In genomic region chr12:57133916-57134315, GRCh38 we compare ENCODE assay signal across 13 cellular contexts. TPM values are rescaled to one million over a fixed set of nuclear protein-coding genes. Genes with fewer than 3 reads are reported as not detected.
DNase-seq lines count a peak whose midpoint lies in the region; ATAC-seq and TF ChIP-seq lines count a peak whose summit lies in the region.
"Had no signal": no experiment of that assay in that cellular context is flagged by ENCODE, and none has a peak within 500 bp of the region (broad histone marks: within the 10 kb centered on the region; RNA-seq: fewer than 3 reads in every experiment).

No MANE protein-coding gene starts in this region.

- peak overlapping the region; percentile 91 for H3K9ac ChIP-seq in adipocyte (ENCODE audit: low read length)

- H3K27me3 ChIP-seq in adipocyte (replicated peaks; ENCODE audit: control insufficient read depth, insufficient read depth, low read length) (no peaks in the 10 kb centered on the region), heart left ventricle (no peaks in the 10 kb centered on the region), osteoblast (ENCODE audit: insufficient read depth, low read length) (no peaks in the 10 kb centered on the region)
- H3K27me3 ChIP-seq: brain microvascular endothelial cell, MG63 had no signal

- H3K9me3 ChIP-seq in adipocyte (ENCODE audit: control insufficient read depth, low read length), result no peaks in the 10 kb centered on the region
- no peaks in the 10 kb centered on the region for H3K9me3 ChIP-seq in heart left ventricle
- H3K9me3 ChIP-seq in osteoblast (ENCODE audit: low read depth, low read length), result no peaks in the 10 kb centered on the region
- H3K9me3 ChIP-seq: MG63 had no signal

- H3K9me3 Mint-ChIP-seq in activated CD8-positive, alpha-beta T cell treated with anti-CD3 and anti-CD28 coated beads, Interleukin-2, amount 10 ng/mL, durations not matched to agents 7 days and 5 days (ENCODE audit: insufficient read depth), result no peaks in the 10 kb centered on the region

- H3K4me3 ChIP-seq in adipocyte (ENCODE audit: low read length) (peak overlapping the region; percentile 77), heart left ventricle (peak overlapping the region in 6 of 12 donors; percentile 3 to 94 (median 70)), osteoblast (ENCODE audit: insufficient read depth, low read length) (peak overlapping the region; percentile 39), urinary bladder (ENCODE audit: low read depth, low read length) (no peak overlapping the region)

- WGBS in heart left ventricle, 4 donors, result 29 to 40% (median 33%) methylated on average over 3 to 6 of the region's 6 CpGs
- 44% methylated on average over 6 of the region's 6 CpGs for WGBS in urinary bladder

- H3K4me1 Mint-ChIP-seq in activated CD8-positive, alpha-beta T cell treated with anti-CD3 and anti-CD28 coated beads, Interleukin-2, amount 10 ng/mL, durations not matched to agents 7 days and 5 days (ENCODE audit: low read depth), result peaks cover 2% of the 10 kb centered on the region

- no peak overlapping the region for H3K27ac Mint-ChIP-seq in activated CD8-positive, alpha-beta T cell treated with anti-CD3 and anti-CD28 coated beads, Interleukin-2, amount 10 ng/mL, durations not matched to agents 7 days and 5 days

- POLR2A ChIA-PET in activated CD8-positive, alpha-beta T cell treated with anti-CD3 and anti-CD28 coated beads, Interleukin-2, amount 10 ng/mL, durations not matched to agents 7 days and 5 days (lab: Charles Lee), result no interaction called here

- no peak overlapping the region for H2AFZ ChIP-seq in osteoblast (ENCODE audit: low read length)

- H3K27ac ChIP-seq in heart left ventricle (peak overlapping the region; percentile 65 to 100 (median 94)), osteoblast (ENCODE audit: low read depth, low read length) (peak overlapping the region; percentile 64), urinary bladder (ENCODE audit: low read depth) (peak overlapping the region; percentile 4)

- intact Hi-C loops in heart left ventricle (cut with DNase I), result loop anchor here in 2 of 10 donors (2.0 kb wide), 1 partner anchor 15 kb away; no protein-coding TSS in a partner anchor

- H3K36me3 Mint-ChIP-seq in activated CD8-positive, alpha-beta T cell treated with anti-CD3 and anti-CD28 coated beads, Interleukin-2, amount 10 ng/mL, durations not matched to agents 7 days and 5 days (ENCODE audit: low read depth), result no peaks in the 10 kb centered on the region

- no peak overlapping the region for H3K4me3 Mint-ChIP-seq in activated CD8-positive, alpha-beta T cell treated with anti-CD3 and anti-CD28 coated beads, Interleukin-2, amount 10 ng/mL, durations not matched to agents 7 days and 5 days

- CTCF ChIA-PET in activated CD8-positive, alpha-beta T cell treated with anti-CD3 and anti-CD28 coated beads, Interleukin-2, amount 10 ng/mL, durations not matched to agents 7 days and 5 days (lab: Charles Lee), result interaction anchor here (1.7 kb wide), 1 partner anchor 49 kb away, joined by 4 read pairs; no protein-coding TSS in a partner anchor

- TF ChIP-seq CTCF in heart left ventricle (IDR thresholded peaks at IDR 0.05), result no peak
- no peak for TF ChIP-seq CTCF in osteoblast (IDR thresholded peaks at IDR 0.05; ENCODE audit: extremely low read depth, low read depth, low read length)

- ATAC-seq in heart left ventricle, result peak; percentile 22 to 62 (median 40)
- ATAC-seq in HG03097 (IDR thresholded peaks at IDR 0.05; ENCODE audit: low FRiP score, unreplicated experiment), result no peak
- no peak for ATAC-seq in activated CD8-positive, alpha-beta T cell treated with anti-CD3 and anti-CD28 coated beads, Interleukin-2, amount 10 ng/mL, durations not matched to agents 7 days and 5 days

- peaks cover 97% of the 10 kb centered on the region for H3K79me2 ChIP-seq in osteoblast (ENCODE audit: insufficient read depth, low read length)

- H3K4me1 ChIP-seq in adipocyte (ENCODE audit: control insufficient read depth, insufficient read depth, low read length) (peaks cover 78% of the 10 kb centered on the region), heart left ventricle (peaks cover 17 to 94% (median 80%) of the 10 kb centered on the region in 12 donors), osteoblast (ENCODE audit: insufficient read depth, low read length) (peaks cover 83% of the 10 kb centered on the region), urinary bladder (ENCODE audit: insufficient read depth) (no peaks in the 10 kb centered on the region)

- H3K4me2 ChIP-seq in osteoblast (ENCODE audit: insufficient read depth, low read length), result peak overlapping the region; percentile 89

- no peak for TF ChIP-seq POLR2A in heart left ventricle (IDR thresholded peaks at IDR 0.05)

- H4K20me1 ChIP-seq in osteoblast (ENCODE audit: insufficient read depth, low read length), result peaks cover 51% of the 10 kb centered on the region

- H3K27me3 Mint-ChIP-seq in activated CD8-positive, alpha-beta T cell treated with anti-CD3 and anti-CD28 coated beads, Interleukin-2, amount 10 ng/mL, durations not matched to agents 7 days and 5 days (ENCODE audit: low read depth), result peaks cover 31% of the 10 kb centered on the region

- peak; percentile 38 for DNase-seq in adipocyte (ENCODE audit: low read depth)
- DNase-seq in heart left ventricle, result peak in 4 of 5 donors; percentile 42 to 85 (median 67)
- DNase-seq in osteoblast (ENCODE audit: insufficient read length, low spot score, missing footprints), result no peak
- no peak for DNase-seq in AG08396 (ENCODE audit: low spot score)
- DNase-seq in activated CD8-positive, alpha-beta T cell treated with anti-CD3 and anti-CD28 coated beads, Interleukin-2, amount 10 ng/mL, durations not matched to agents 7 days and 5 days, result no peak
- DNase-seq: MG63; NCI-H510A; stimulated activated CD4-positive, alpha-beta T cell treated with anti-CD3 and anti-CD28 coated beads, Interleukin-2, amount 100 ng/mL, for 48 hours had no signal

- H3K36me3 ChIP-seq in adipocyte (ENCODE audit: control insufficient read depth, insufficient read depth, low read length, severe bottlenecking) (peaks cover 31% of the 10 kb centered on the region), heart left ventricle (peaks cover 0 to 14% (median 0%) of the 10 kb centered on the region in 9 donors), osteoblast (ENCODE audit: insufficient read depth, low read length) (peaks cover 19% of the 10 kb centered on the region), urinary bladder (ENCODE audit: insufficient read depth) (no peaks in the 10 kb centered on the region)

RNA-seq across cellular contexts. Expression of gene LRP1, which starts 5.6 kb away (rescaled TPM):
- total RNA-seq in heart left ventricle, result 100 to 1,000 TPM in 4 of 9 donors, 10 to 100 TPM in 5; 51.5 to 316 (median 71.1) TPM
- 10 to 100 TPM; 23.0 to 31.5 TPM for polyA plus RNA-seq in heart left ventricle
- total RNA-seq in osteoblast, result 744 and 789 TPM in 2 replicates
- total RNA-seq in urinary bladder, result 146 TPM
- polyA plus RNA-seq in urinary bladder, result 141 TPM
- under 1 TPM; 0.39 to 0.40 TPM for total RNA-seq in activated CD8-positive, alpha-beta T cell treated with anti-CD3 and anti-CD28 coated beads, Interleukin-2, amount 10 ng/mL, durations not matched to agents 7 days and 5 days

RNA-seq across cellular contexts. Expression of gene LRP1-AS, which starts 13.5 kb away (rescaled TPM):
- total RNA-seq in heart left ventricle, result not detected
- polyA plus RNA-seq in heart left ventricle, result not detected
- total RNA-seq in osteoblast, result not detected in 2 replicates
- total RNA-seq in urinary bladder, result not detected
- not detected for polyA plus RNA-seq in urinary bladder
- total RNA-seq in activated CD8-positive, alpha-beta T cell treated with anti-CD3 and anti-CD28 coated beads, Interleukin-2, amount 10 ng/mL, durations not matched to agents 7 days and 5 days, result not detected
- total RNA-seq: activated CD8-positive, alpha-beta memory T cell treated with anti-CD3 and anti-CD28 coated beads for 36 hours; mononuclear cell had no signal

RNA-seq across cellular contexts. Expression of gene STAT6, which starts 22.8 kb away (rescaled TPM):
- total RNA-seq in heart left ventricle (10 to 100 TPM; 31.6 to 87.7 (median 37.6) TPM), osteoblast (149 and 167 TPM in 2 replicates), urinary bladder (60.5 TPM)
- polyA plus RNA-seq in heart left ventricle (10 to 100 TPM; 39.6 to 41.0 TPM), urinary bladder (172 TPM)
- total RNA-seq in activated CD8-positive, alpha-beta T cell treated with anti-CD3 and anti-CD28 coated beads, Interleukin-2, amount 10 ng/mL, durations not matched to agents 7 days and 5 days, result 100 to 1,000 TPM; 189 TPM

RNA-seq across cellular contexts. Expression of gene NAB2, which starts 45.0 kb away (rescaled TPM):
- 10 to 100 TPM in 8 of 9 donors, 1 to 10 TPM in 1; 8.7 to 20.3 (median 11.8) TPM for total RNA-seq in heart left ventricle
- polyA plus RNA-seq in heart left ventricle, result 10 to 100 TPM; 10.7 to 30.1 TPM
- 53.6 and 70.9 TPM in 2 replicates for total RNA-seq in osteoblast
- total RNA-seq in urinary bladder, result 25.6 TPM
- polyA plus RNA-seq in urinary bladder, result 39.1 TPM
- 10 to 100 TPM; 12.9 to 13.7 TPM for total RNA-seq in activated CD8-positive, alpha-beta T cell treated with anti-CD3 and anti-CD28 coated beads, Interleukin-2, amount 10 ng/mL, durations not matched to agents 7 days and 5 days

RNA-seq across cellular contexts. Expression of gene NEMP1, which starts 55.3 kb away (rescaled TPM):
- total RNA-seq in heart left ventricle (10 to 100 TPM in 1 of 9 donors, 1 to 10 TPM in 8; 1.7 to 12.0 (median 3.6) TPM), osteoblast (6.5 and 7.7 TPM in 2 replicates), urinary bladder (18.0 TPM)
- polyA plus RNA-seq in heart left ventricle (1 to 10 TPM; 1.4 to 2.2 TPM), urinary bladder (8.5 TPM)
- total RNA-seq in activated CD8-positive, alpha-beta T cell treated with anti-CD3 and anti-CD28 coated beads, Interleukin-2, amount 10 ng/mL, durations not matched to agents 7 days and 5 days, result 10 to 100 TPM; 56.4 to 56.9 TPM

Comparison
In these comparisons a context has a peak if more than half of its experiments do, and no peak if none do; other contexts are left out.
1. DNase-seq: peak in adipocyte (single experiment) and heart left ventricle (4 of 5); none in osteoblast (single experiment), AG08396 (single experiment) and activated CD8-positive, alpha-beta T cell treated with anti-CD3 and anti-CD28 coated beads, Interleukin-2, amount 10 ng/mL, durations not matched to agents 7 days and 5 days (single experiment).
2. ATAC-seq: peak in heart left ventricle (4 of 4); none in HG03097 (single experiment) and activated CD8-positive, alpha-beta T cell treated with anti-CD3 and anti-CD28 coated beads, Interleukin-2, amount 10 ng/mL, durations not matched to agents 7 days and 5 days (single experiment).
3. H3K27ac ChIP-seq: peak in every context shown above with its lines; median percentile 94 in heart left ventricle; 64 in osteoblast; 4 in urinary bladder.
4. RNA of gene LRP1, which starts 5.6 kb away (total RNA-seq): 744 to 789 TPM in osteoblast, 146 TPM in urinary bladder (single experiment) and 51.5 to 316 TPM in heart left ventricle; 0.39 to 0.40 TPM in activated CD8-positive, alpha-beta T cell treated with anti-CD3 and anti-CD28 coated beads, Interleukin-2, amount 10 ng/mL, durations not matched to agents 7 days and 5 days; every median in the first group is over 10 times any median in the second.